In the genomic region with DNA sequence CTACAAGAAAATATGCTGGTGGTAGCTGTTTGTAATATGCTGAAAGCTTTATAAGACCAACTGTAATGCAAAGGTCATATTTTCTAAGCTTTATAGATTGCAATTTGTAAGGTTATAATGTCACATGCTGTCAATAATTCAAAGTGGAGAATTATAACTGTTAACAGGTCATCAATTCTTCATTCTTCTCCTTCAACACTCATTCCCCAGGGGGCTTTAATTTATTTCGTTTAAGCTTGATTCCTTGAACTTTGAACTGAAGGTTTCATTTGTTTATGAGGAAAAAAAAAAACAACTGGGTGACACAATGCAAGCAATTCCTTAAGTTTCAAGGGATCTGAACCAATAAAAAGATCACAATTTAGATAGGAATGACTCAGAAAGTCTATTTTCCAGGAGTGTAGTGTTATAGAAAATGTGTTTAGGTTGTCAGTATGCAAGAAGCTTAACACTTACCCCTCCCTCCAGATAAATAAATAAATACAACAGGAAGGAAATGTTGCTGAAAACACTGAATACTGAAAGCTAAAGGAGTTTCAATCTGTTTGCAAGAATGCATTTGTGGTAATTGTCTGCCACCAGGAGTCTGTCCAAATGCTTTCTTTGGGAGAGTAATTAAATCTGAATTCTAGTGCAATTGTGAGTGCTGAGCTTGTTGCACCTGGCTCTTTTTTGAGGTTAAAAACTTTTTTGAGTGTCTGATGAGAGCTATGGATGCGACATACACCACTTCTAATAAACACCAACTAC, we compare ENCODE assay signal across 14 cellular contexts.
DNase-seq lines count a peak whose midpoint lies in the region; ATAC-seq, FAIRE-seq and TF ChIP-seq lines count a peak whose summit lies in the region.
"Had no signal": no experiment of that assay in that cellular context is flagged by ENCODE, and none has a peak within 500 bp of the region (broad histone marks: within the 10 kb centered on the region; RNA-seq: fewer than 3 reads in every experiment).

No MANE protein-coding gene starts in this region.

- no peak overlapping the region for H3K4me3 Mint-ChIP-seq in neural progenitor cell
- H3K4me3 Mint-ChIP-seq: activated naive CD8-positive, alpha-beta T cell treated with anti-CD3 and anti-CD28 coated beads, Interleukin-2, amount 50 U/mL, for 24 hours; effector memory CD8-positive, alpha-beta T cell had no signal

- H3K4me3 ChIP-seq in neural progenitor cell (no peak overlapping the region), smooth muscle cell (no peak overlapping the region), pancreas (no peak overlapping the region)
- H3K4me3 ChIP-seq: transverse colon had no signal

- H3K27ac ChIP-seq in neural progenitor cell = peak overlapping the region; percentile 47
- H3K27ac ChIP-seq in smooth muscle cell (ENCODE audit: low read depth) = no peak overlapping the region
- H3K27ac ChIP-seq in pancreas = no peak overlapping the region
- H3K27ac ChIP-seq: transverse colon had no signal

- FAIRE-seq in pancreas (lab: Jason Lieb, UNC) = no peak

- H3K27ac Mint-ChIP-seq in neural progenitor cell = peak overlapping the region; percentile 51
- H3K27ac Mint-ChIP-seq: activated naive CD8-positive, alpha-beta T cell treated with anti-CD3 and anti-CD28 coated beads, Interleukin-2, amount 50 U/mL, for 24 hours; effector memory CD8-positive, alpha-beta T cell had no signal

- DNase-seq in neural progenitor cell (ENCODE audit: low spot score) (peak; percentile 14), HuH-7 (ENCODE audit: low spot score) (no peak), smooth muscle cell (lab: John Stamatoyannopoulos, UW; ENCODE audit: unreplicated experiment) (no peak), pancreas (no peak)
- DNase-seq in activated CD4-positive, alpha-beta T cell treated with anti-CD3 and anti-CD28 coated beads, Interleukin-2, amount 50 U/mL, for 4 hours = no peak
- DNase-seq: activated CD4-positive, alpha-beta T cell treated with anti-CD3 and anti-CD28 coated beads for 48 hours; activated naive CD8-positive, alpha-beta T cell treated with anti-CD3 and anti-CD28 coated beads, Interleukin-2, amount 50 U/mL, for 24 hours; effector memory CD8-positive, alpha-beta T cell; NCI-H1417; stimulated activated CD4-positive, alpha-beta T cell treated with anti-CD3 and anti-CD28 coated beads, Interleukin-4, amount 100 ng/mL, for 1 hour; transverse colon had no signal

- H3K4me1 ChIP-seq in neural progenitor cell = peaks cover 27% of the 10 kb centered on the region
- peaks cover 7% of the 10 kb centered on the region for H3K4me1 ChIP-seq in smooth muscle cell (ENCODE audit: low read depth)
- H3K4me1 ChIP-seq in pancreas = peaks cover 0 to 8% (median 2%) of the 10 kb centered on the region in 3 donors

- peaks cover 3% of the 10 kb centered on the region for H3K36me3 Mint-ChIP-seq in neural progenitor cell

- H3K27me3 ChIP-seq in neural progenitor cell (no peaks in the 10 kb centered on the region), smooth muscle cell (ENCODE audit: low read depth) (no peaks in the 10 kb centered on the region), pancreas (no peaks in the 10 kb centered on the region)
- H3K27me3 ChIP-seq: transverse colon had no signal

- TF ChIP-seq CTCF in neural progenitor cell (IDR thresholded peaks at IDR 0.05) = no peak
- no peak for TF ChIP-seq CTCF in smooth muscle cell (IDR thresholded peaks at IDR 0.05; ENCODE audit: borderline replicate concordance, insufficient read depth, poor library complexity, severe bottlenecking)
- no peak for TF ChIP-seq CTCF in pancreas (IDR thresholded peaks at IDR 0.05)

- H3K9ac ChIP-seq in neural progenitor cell (no peak overlapping the region), smooth muscle cell (ENCODE audit: low read depth) (no peak overlapping the region)

- H3K27me3 Mint-ChIP-seq in neural progenitor cell (ENCODE audit: insufficient read depth, low read depth) = peaks cover 4% of the 10 kb centered on the region
- H3K27me3 Mint-ChIP-seq: activated naive CD8-positive, alpha-beta T cell treated with anti-CD3 and anti-CD28 coated beads, Interleukin-2, amount 50 U/mL, for 24 hours; effector memory CD8-positive, alpha-beta T cell had no signal

- H3K4me1 Mint-ChIP-seq in neural progenitor cell = peaks cover 23% of the 10 kb centered on the region
- H3K4me1 Mint-ChIP-seq: activated naive CD8-positive, alpha-beta T cell treated with anti-CD3 and anti-CD28 coated beads, Interleukin-2, amount 50 U/mL, for 24 hours had no signal

- intact Hi-C loops in pancreas (cut with DNase I) = no loop called here

- ATAC-seq in GM18909 (IDR thresholded peaks at IDR 0.05; ENCODE audit: poor library complexity, unreplicated experiment) (peak; percentile 93), GM21737 (IDR thresholded peaks at IDR 0.05; ENCODE audit: unreplicated experiment) (peak; percentile 95), HG03342 (IDR thresholded peaks at IDR 0.05; ENCODE audit: unreplicated experiment) (peak; percentile 79), pancreas (no peak)
- ATAC-seq: activated naive CD8-positive, alpha-beta T cell treated with anti-CD3 and anti-CD28 coated beads, Interleukin-2, amount 50 U/mL, for 24 hours; effector memory CD8-positive, alpha-beta T cell had no signal

- H3K4me2 ChIP-seq in neural progenitor cell (peak overlapping the region; percentile 44), smooth muscle cell (no peak overlapping the region)

- H2AFZ ChIP-seq in neural progenitor cell (replicated peaks) (no peak overlapping the region), smooth muscle cell (ENCODE audit: low read depth) (no peak overlapping the region)

- WGBS in smooth muscle cell (ENCODE audit: low lambda C conversion rate) = 48% methylated on average over 2 of the region's 2 CpGs
- WGBS in pancreas, 2 donors = 46 to 53% methylated on average over 2 of the region's 2 CpGs

- H3K9me3 Mint-ChIP-seq in neural progenitor cell = peaks cover 11% of the 10 kb centered on the region

- H3K79me2 ChIP-seq in neural progenitor cell (ENCODE audit: low read depth) (no peaks in the 10 kb centered on the region), smooth muscle cell (ENCODE audit: low read depth) (no peaks in the 10 kb centered on the region)

- H3K36me3 ChIP-seq in neural progenitor cell (no peaks in the 10 kb centered on the region), smooth muscle cell (ENCODE audit: low read depth) (no peaks in the 10 kb centered on the region), pancreas (no peaks in the 10 kb centered on the region)
- H3K36me3 ChIP-seq: transverse colon had no signal

- no peaks in the 10 kb centered on the region for H4K20me1 ChIP-seq in neural progenitor cell (ENCODE audit: low read depth)
- no peaks in the 10 kb centered on the region for H4K20me1 ChIP-seq in smooth muscle cell (ENCODE audit: low read depth)

- H3K9me3 ChIP-seq in neural progenitor cell (ENCODE audit: low read depth) (no peaks in the 10 kb centered on the region), smooth muscle cell (replicated peaks; ENCODE audit: low read depth) (no peaks in the 10 kb centered on the region), pancreas (no peaks in the 10 kb centered on the region)
- H3K9me3 ChIP-seq: transverse colon had no signal

- H3F3A ChIP-seq in neural progenitor cell (ENCODE audit: low read depth) (no peaks in the 10 kb centered on the region), smooth muscle cell (ENCODE audit: low read depth) (no peaks in the 10 kb centered on the region)

Comparison
In these comparisons a context has a peak if more than half of its experiments do, and no peak if none do; other contexts are left out.
1. ATAC-seq: peak in GM18909 (single experiment), GM21737 (single experiment) and HG03342 (single experiment); none in pancreas (0 of 4).